20 cellular contexts compared by ENCODE assay signal in genomic region chr12:132740652-132741051, GRCh38.
"Had no signal": no experiment of that assay in that cellular context is flagged by ENCODE, and none has a peak within 500 bp of the region (broad histone marks: within the 10 kb centered on the region; RNA-seq: fewer than 3 reads in every experiment).

No MANE protein-coding gene starts in this region.

- H3K27me3 Mint-ChIP-seq: activated CD4-positive, alpha-beta memory T cell treated with anti-CD3 and anti-CD28 coated beads for 36 hours; naive thymus-derived CD8-positive, alpha-beta T cell had no signal

- H3K4me1 ChIP-seq: colonic mucosa, stomach, vagina had no signal

- H3K9me3 ChIP-seq: colonic mucosa, stomach, vagina had no signal

- ATAC-seq: activated naive CD4-positive, alpha-beta T cell treated with anti-CD3 and anti-CD28 coated beads, Interleukin-2, amount 50 U/mL, for 72 hours; naive thymus-derived CD8-positive, alpha-beta T cell had no signal

- H3K27ac Mint-ChIP-seq: activated CD4-positive, alpha-beta memory T cell treated with anti-CD3 and anti-CD28 coated beads for 36 hours; activated T-helper 1 cell treated with anti-CD3 and anti-CD28 coated beads, Interleukin-12 subunit alpha, Interleukin-12 subunit beta, Interleukin-2, Interleukin-4 antibody, amounts not matched to agents 30 ng/mL and 10 ng/mL and 1 ng/mL, durations not matched to agents 14 hours and 24 hours and 36 hours; T-helper 2 cell treated with Interferon-gamma antibody and Interleukin-4, amounts not matched to agents 5 μg/mL and 100 μg/mL, for 36 hours had no signal

- H3K27ac ChIP-seq: colonic mucosa, stomach, vagina had no signal

- H3K9me3 Mint-ChIP-seq: activated CD4-positive, alpha-beta memory T cell treated with anti-CD3 and anti-CD28 coated beads for 36 hours; activated T-helper 1 cell treated with anti-CD3 and anti-CD28 coated beads, Interleukin-12 subunit alpha, Interleukin-12 subunit beta, Interleukin-2, Interleukin-4 antibody, amounts not matched to agents 30 ng/mL and 10 ng/mL and 1 ng/mL, durations not matched to agents 14 hours and 24 hours and 36 hours; naive thymus-derived CD8-positive, alpha-beta T cell; T-helper 2 cell treated with Interferon-gamma antibody and Interleukin-4, amounts not matched to agents 5 μg/mL and 100 μg/mL, for 36 hours had no signal

- H3K4me3 Mint-ChIP-seq: activated CD4-positive, alpha-beta memory T cell treated with anti-CD3 and anti-CD28 coated beads for 36 hours; activated T-helper 1 cell treated with anti-CD3 and anti-CD28 coated beads, Interleukin-12 subunit alpha, Interleukin-12 subunit beta, Interleukin-2, Interleukin-4 antibody, amounts not matched to agents 30 ng/mL and 10 ng/mL and 1 ng/mL, durations not matched to agents 14 hours and 24 hours and 36 hours; T-helper 2 cell treated with Interferon-gamma antibody and Interleukin-4, amounts not matched to agents 5 μg/mL and 100 μg/mL, for 36 hours had no signal

- H3K27me3 ChIP-seq: colonic mucosa, stomach, vagina had no signal

- FAIRE-seq: endometrium, frontal cortex, TTC549 had no signal

- DNase-seq: activated CD4-positive, alpha-beta memory T cell treated with anti-CD3 and anti-CD28 coated beads for 36 hours; activated gamma-delta T cell treated with Interleukin-2 at 50 U/mL for 16 hours; activated T-cell treated with anti-CD3 and anti-CD28 coated beads for 4 hours; amniotic stem cell; caudate nucleus; colonic mucosa; erythroblast; head of caudate nucleus; kidney glomerular epithelial cell; naive thymus-derived CD8-positive, alpha-beta T cell; stimulated activated CD4-positive, alpha-beta T cell treated with anti-CD3 and anti-CD28 coated beads, Interleukin-2, amount 100 ng/mL, for 24 hours; stomach; trophoblast cell had no signal

- H3K4me3 ChIP-seq: colonic mucosa, stomach, vagina had no signal
